In the genomic region with DNA sequence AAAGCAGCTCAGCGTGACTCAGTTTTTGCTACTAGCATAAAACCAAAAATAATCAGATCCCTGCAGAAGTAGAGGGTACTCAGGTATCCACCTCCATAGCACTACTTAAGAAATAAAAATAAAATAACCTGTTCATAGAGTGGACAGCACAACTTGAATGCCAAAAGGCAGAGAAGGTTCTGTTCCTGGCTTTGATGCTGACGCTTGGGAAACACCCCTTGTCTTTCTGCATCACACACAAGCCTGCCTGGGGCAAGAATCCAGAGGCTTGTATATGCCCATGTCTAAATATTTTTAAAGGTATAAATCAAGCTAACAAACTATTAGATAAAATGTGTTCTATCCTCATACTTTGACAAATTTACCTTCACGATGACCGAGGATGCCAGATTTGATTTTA, we compare ENCODE assay signal across 16 cellular contexts.
A peak's percentile ranks its signal among the peaks of the same experiment; 100 is the strongest.
DNase-seq lines count a peak whose midpoint lies in the region; ATAC-seq and TF ChIP-seq lines count a peak whose summit lies in the region.
"Had no signal": no experiment of that assay in that cellular context is flagged by ENCODE, and none has a peak within 500 bp of the region (broad histone marks: within the 10 kb centered on the region; RNA-seq: fewer than 3 reads in every experiment).

No MANE protein-coding gene starts in this region.

- no peaks in the 10 kb centered on the region for H3K27me3 ChIP-seq in MM.1S (replicated peaks; ENCODE audit: insufficient read depth, low read length)

- peak overlapping the region; percentile 18; the same call in 1 of the 2 replicates for H3K4me3 ChIP-seq in SK-N-MC
- no peak overlapping the region for H3K4me3 ChIP-seq in fibroblast of mammary gland (ENCODE audit: control insufficient read depth, low read depth, low read length)
- no peak overlapping the region for H3K4me3 ChIP-seq in MM.1S (ENCODE audit: low read length)

- peaks cover 10% of the 10 kb centered on the region for H3K4me1 ChIP-seq in MM.1S (ENCODE audit: low read length)

- TF ChIP-seq CTCF in fibroblast of mammary gland (conservative IDR thresholded peaks at IDR 0.05; ENCODE audit: control insufficient read depth, insufficient read depth, low read depth, low read length) (no peak), omental fat pad (IDR thresholded peaks at IDR 0.05) (no peak), MM.1S (IDR thresholded peaks at IDR 0.05; ENCODE audit: low read length) (no peak)

- H3K9ac ChIP-seq in SK-N-MC (ENCODE audit: insufficient read length) (no peak overlapping the region), MM.1S (ENCODE audit: low read length) (no peak overlapping the region)

- ATAC-seq in omental fat pad (ENCODE audit: low FRiP score): peak; percentile 81

- no peaks in the 10 kb centered on the region for H3F3A ChIP-seq in MM.1S (ENCODE audit: insufficient read depth, low read length)

- DNase-seq in SK-N-MC (ENCODE audit: low read depth, low spot score) (no peak), fibroblast of mammary gland (ENCODE audit: low read depth) (peak; percentile 12), omental fat pad (ENCODE audit: low spot score) (no peak), superior temporal gyrus (ENCODE audit: extremely low spot score) (peak; percentile 22), DMS 273 treated with DMSO at 0.1 percent for 48 hours (lab: John Stamatoyannopoulos, UW) (no peak), MM.1S (no peak), DMS114 treated with DMSO at 0.1 percent for 48 hours (lab: John Stamatoyannopoulos, UW; ENCODE audit: unreplicated experiment) (no peak), H4 (ENCODE audit: low spot score) (no peak)
- DNase-seq: activated CD4-positive, alpha-beta T cell treated with anti-CD3 and anti-CD28 coated beads, Interleukin-2, amount 50 U/mL, for 48 hours; activated naive CD8-positive, alpha-beta T cell treated with anti-CD3 and anti-CD28 coated beads for 36 hours; activated T-cell treated with anti-CD3 and anti-CD28 coated beads, Interleukin-2, amount 50 U/mL, for 48 hours; CD4-positive, CD25-positive, alpha-beta regulatory T cell; DMS79; NCI-H1436; NCI-H774 had no signal

- H2AFZ ChIP-seq in MM.1S (ENCODE audit: low read length): no peak overlapping the region

- no peaks in the 10 kb centered on the region for H3K9me2 ChIP-seq in MM.1S (replicated peaks; ENCODE audit: insufficient read depth, low read length)

- H3K27ac ChIP-seq in SK-N-MC: peak overlapping the region; percentile 50; the same call in 1 of the 2 replicates
- H3K27ac ChIP-seq in MM.1S (ENCODE audit: low read length): no peak overlapping the region
- H3K27ac ChIP-seq: WERI-Rb-1 had no signal

- H4K20me1 ChIP-seq in MM.1S (ENCODE audit: insufficient read depth, low read length): no peaks in the 10 kb centered on the region

- H3K4me2 ChIP-seq in MM.1S (ENCODE audit: low read depth, low read length): no peak overlapping the region

- H3K36me3 ChIP-seq in SK-N-MC (ENCODE audit: insufficient read depth, low read length) (no peaks in the 10 kb centered on the region), MM.1S (replicated peaks; ENCODE audit: insufficient read depth, low read length) (no peaks in the 10 kb centered on the region)
- H3K36me3 ChIP-seq: WERI-Rb-1 had no signal

- no peaks in the 10 kb centered on the region for H3K9me3 ChIP-seq in SK-N-MC (ENCODE audit: low read depth, low read length)
- H3K9me3 ChIP-seq in MM.1S (replicated peaks; ENCODE audit: insufficient read depth, low read length): no peaks in the 10 kb centered on the region

- no peaks in the 10 kb centered on the region for H3K79me2 ChIP-seq in MM.1S (ENCODE audit: low read length)

Comparison
In these comparisons a context has a peak if more than half of its experiments do, and no peak if none do; other contexts are left out.
1. DNase-seq: peak in fibroblast of mammary gland (single experiment) and superior temporal gyrus (single experiment); none in SK-N-MC (single experiment), omental fat pad (single experiment), DMS 273 treated with DMSO at 0.1 percent for 48 hours (single experiment), MM.1S (single experiment), DMS114 treated with DMSO at 0.1 percent for 48 hours (single experiment) and H4 (single experiment).